In the genomic region with DNA sequence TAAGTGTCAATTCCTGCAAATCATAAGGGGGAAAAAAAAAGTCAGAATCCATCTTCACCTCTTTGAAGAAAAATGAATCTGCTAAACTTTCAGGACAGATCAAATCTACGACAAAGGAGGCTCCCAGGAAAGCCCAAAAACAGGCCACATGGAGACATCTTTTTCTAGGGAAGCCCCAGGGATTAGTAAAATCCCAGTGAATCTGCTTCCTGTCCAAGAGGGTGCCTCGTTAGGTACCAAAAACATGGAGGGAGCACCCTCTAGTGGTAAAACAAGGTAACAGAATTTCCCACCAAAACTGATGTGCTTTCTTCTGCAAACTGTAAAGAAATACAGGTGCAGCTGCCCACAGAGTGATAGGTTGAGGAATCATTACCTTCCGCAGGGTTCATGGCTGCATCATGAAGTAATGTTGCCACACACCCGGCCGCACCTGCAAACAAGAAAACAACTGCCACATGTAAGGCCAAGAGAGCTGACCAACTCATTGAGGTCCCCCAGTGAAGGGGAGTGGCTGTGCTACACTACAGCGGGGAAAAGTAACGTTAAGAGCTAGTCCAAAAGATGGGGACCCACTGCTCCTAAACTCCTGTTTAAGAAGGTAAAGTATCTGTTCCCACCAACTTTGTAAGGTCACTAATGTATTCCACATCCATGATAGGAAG, we compare ENCODE assay signal across 8 cellular contexts. TPM values are rescaled to one million over a fixed set of nuclear protein-coding genes. Genes with fewer than 3 reads are reported as not detected.
DNase-seq lines count a peak whose midpoint lies in the region; ATAC-seq and TF ChIP-seq lines count a peak whose summit lies in the region.

No MANE protein-coding gene starts in this region.

- CTCF ChIA-PET in HEK293T (lab: Yijun Ruan, JAX), result interaction anchor here (0.6 to 2.7 kb wide), 15 partner anchors 9 to 176 kb away, joined by 3 to 19 read pairs (median 4); no protein-coding TSS in a partner anchor

- no peak overlapping the region for H3K27ac ChIP-seq in right cardiac atrium (ENCODE audit: low read length)

- peak; percentile 56 to 58 for ATAC-seq in right cardiac atrium
- ATAC-seq in sciatic nerve, result peak; percentile 70
- no peak for ATAC-seq in GM18873 (IDR thresholded peaks at IDR 0.05; ENCODE audit: low FRiP score, unreplicated experiment)

- 25% methylated on average over 7 of the region's 7 CpGs for WGBS in right cardiac atrium

- POLR2A ChIA-PET in HEK293T (lab: Yijun Ruan, JAX), result interaction anchor here (0.8 to 1.0 kb wide), 2 partner anchors 10 to 176 kb away, joined by 3 to 4 read pairs; no protein-coding TSS in a partner anchor

- H3K9me3 ChIP-seq in right cardiac atrium (ENCODE audit: control insufficient read depth, low read length), result no peaks in the 10 kb centered on the region

- peak; percentile 41 to 49 for DNase-seq in NCI-H2081 (lab: John Stamatoyannopoulos, UW)
- no peak for DNase-seq in NCI-H2081 treated with DMSO at 0.1 percent for 48 hours (lab: John Stamatoyannopoulos, UW)
- DNase-seq in HEK293T (ENCODE audit: extremely low spot score), result peak; percentile 77
- peak; percentile 77 for DNase-seq in NCI-H510A treated with DMSO at 0.1 percent for 48 hours (lab: John Stamatoyannopoulos, UW)
- peak; percentile 17 for DNase-seq in amniotic stem cell (lab: John Stamatoyannopoulos, UW)
- no peak for DNase-seq in right cardiac atrium
- no peak for DNase-seq in sciatic nerve (ENCODE audit: low spot score)

- H3K4me3 ChIP-seq in right cardiac atrium (ENCODE audit: low read length), result no peak overlapping the region

- no peaks in the 10 kb centered on the region for H3K4me1 ChIP-seq in right cardiac atrium (ENCODE audit: control insufficient read depth, insufficient read depth, low read length)

- H3K27me3 ChIP-seq in right cardiac atrium (ENCODE audit: control insufficient read depth, insufficient read depth), result no peaks in the 10 kb centered on the region

- intact Hi-C loops in right cardiac atrium (cut with DNase I) (loop anchor here in 3 of 4 donors (5.0 kb wide), 2 partner anchors 170 to 175 kb away; no protein-coding TSS in a partner anchor), sciatic nerve (cut with DNase I) (loop anchor here (5.0 kb wide), 1 partner anchor 180 kb away; a partner anchor contains a TSS)

TF ChIP-seq in HEK293T, 16 proteins besides CTCF, POLR2A, EP300 and RAD21:
- TF ChIP-seq NFRKB (IDR thresholded peaks at IDR 0.05) (no peak), TARDBP (IDR thresholded peaks at IDR 0.05) (no peak), FOXM1 (IDR thresholded peaks at IDR 0.05; ENCODE audit: borderline replicate concordance) (no peak)

RNA-seq across cellular contexts. Expression of a gene that starts 7.9 kb away (rescaled TPM):
- 10 to 100 TPM; 39.7 to 52.6 (median 49.8) TPM for total RNA-seq in right cardiac atrium
- polyA plus RNA-seq in right cardiac atrium, result 56.5 TPM
- 53.9 TPM for total RNA-seq in sciatic nerve

RNA-seq across cellular contexts. Expression of a gene that starts 47.0 kb away (rescaled TPM):
- total RNA-seq in right cardiac atrium (1 to 10 TPM; 1.9 to 5.5 (median 3.3) TPM), sciatic nerve (4.9 TPM)
- polyA plus RNA-seq in right cardiac atrium, result 0.70 TPM

Comparison
In these comparisons a context has a peak if more than half of its experiments do, and no peak if none do; other contexts are left out.
1. DNase-seq: peak in NCI-H2081 (2 of 2), HEK293T (single experiment), NCI-H510A treated with DMSO at 0.1 percent for 48 hours (single experiment) and amniotic stem cell (single experiment); none in NCI-H2081 treated with DMSO at 0.1 percent for 48 hours (single experiment), right cardiac atrium (0 of 3) and sciatic nerve (single experiment).